16 cellular contexts compared by ENCODE assay signal in the genomic region with DNA sequence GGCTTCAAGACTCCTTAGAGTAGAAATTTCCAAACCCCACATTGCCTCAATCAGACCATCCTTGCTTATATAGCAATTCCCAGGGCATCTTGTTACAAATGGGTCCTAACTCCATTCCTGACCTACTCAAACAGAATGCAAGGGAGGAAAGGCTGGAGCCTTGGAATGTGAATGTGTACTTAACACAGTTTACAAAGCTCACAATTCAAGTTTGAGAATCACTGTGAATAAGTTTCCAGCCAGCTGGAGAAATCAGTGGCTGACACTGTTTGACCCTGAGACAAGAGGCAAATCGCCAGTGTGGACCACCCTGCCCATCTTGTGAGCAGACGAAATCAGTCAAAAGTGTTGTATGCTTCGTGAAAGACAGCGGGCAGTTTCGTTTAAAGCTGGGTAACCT.
"Had no signal": no experiment of that assay in that cellular context is flagged by ENCODE, and none has a peak within 500 bp of the region (broad histone marks: within the 10 kb centered on the region; RNA-seq: fewer than 3 reads in every experiment).

No MANE protein-coding gene starts in this region.

- H3K4me3 ChIP-seq: body of pancreas, esophagus squamous epithelium, transverse colon had no signal

- H3K36me3 Mint-ChIP-seq: activated CD4-positive, alpha-beta memory T cell treated with anti-CD3 and anti-CD28 coated beads for 36 hours; activated naive CD8-positive, alpha-beta T cell; natural killer cell had no signal

- H3K36me3 ChIP-seq: esophagus squamous epithelium, transverse colon had no signal

- ATAC-seq: effector memory CD8-positive, alpha-beta T cell; left ventricle myocardium superior; natural killer cell had no signal

- H3K9me3 Mint-ChIP-seq: activated B cell treated with CpG ODN at 0.5 μM for 24 hours; activated CD4-positive, alpha-beta memory T cell treated with anti-CD3 and anti-CD28 coated beads for 36 hours; effector memory CD8-positive, alpha-beta T cell; natural killer cell had no signal

- H3K27me3 ChIP-seq: body of pancreas, esophagus squamous epithelium, transverse colon had no signal

- H3K9me3 ChIP-seq: body of pancreas, esophagus squamous epithelium, transverse colon had no signal

- H3K4me1 Mint-ChIP-seq: activated B cell treated with CpG ODN at 0.5 μM for 24 hours, natural killer cell had no signal

- DNase-seq: activated B cell treated with CpG ODN at 0.5 μM for 24 hours; activated CD4-positive, alpha-beta memory T cell treated with anti-CD3 and anti-CD28 coated beads for 36 hours; activated CD4-positive, alpha-beta T cell treated with anti-CD3 and anti-CD28 coated beads for 4 hours; body of pancreas; effector memory CD8-positive, alpha-beta T cell; esophagus squamous epithelium; left ventricle myocardium superior; natural killer cell; occipital lobe; posterior cingulate gyrus; stimulated activated CD4-positive, alpha-beta T cell treated with anti-CD3 and anti-CD28 coated beads, Interleukin-12 subunit alpha, Interleukin-12 subunit beta, amount 100 ng/mL, for 4 hours; stimulated activated CD4-positive, alpha-beta T cell treated with anti-CD3 and anti-CD28 coated beads, Interleukin-2, amount 100 ng/mL, for 24 hours; stimulated activated naive CD4-positive, alpha-beta T cell treated with Interleukin-2 at 50 U/mL for 16 hours; SW 1271; transverse colon had no signal

- H3K4me3 Mint-ChIP-seq: activated B cell treated with CpG ODN at 0.5 μM for 24 hours; activated CD4-positive, alpha-beta memory T cell treated with anti-CD3 and anti-CD28 coated beads for 36 hours; activated naive CD8-positive, alpha-beta T cell; effector memory CD8-positive, alpha-beta T cell; natural killer cell had no signal

- H3K27ac Mint-ChIP-seq: activated B cell treated with CpG ODN at 0.5 μM for 24 hours; activated CD4-positive, alpha-beta memory T cell treated with anti-CD3 and anti-CD28 coated beads for 36 hours; activated naive CD8-positive, alpha-beta T cell; effector memory CD8-positive, alpha-beta T cell; natural killer cell had no signal
